Comparison of ENCODE assay signal across 12 cellular contexts in genomic region chr12:112716099-112717093, GRCh38.
DNase-seq lines count a peak whose midpoint lies in the region; ATAC-seq, FAIRE-seq and TF ChIP-seq lines count a peak whose summit lies in the region.
"Had no signal": no experiment of that assay in that cellular context is flagged by ENCODE, and none has a peak within 500 bp of the region (broad histone marks: within the 10 kb centered on the region; RNA-seq: fewer than 3 reads in every experiment).

No MANE protein-coding gene starts in this region.

- CTCF ChIA-PET in GM12878 (lab: Yijun Ruan, JAX), result no interaction called here

- peak; percentile 5 for DNase-seq in DND-41
- DNase-seq in Kasumi-1 (lab: John Stamatoyannopoulos, UW), result peak; percentile 17 to 27
- DNase-seq in GM12878 (ENCODE audit: low read depth, low spot score), result no peak
- DNase-seq in medulla oblongata (ENCODE audit: extremely low spot score), result peak; percentile 19
- no peak for DNase-seq in spleen
- no peak for DNase-seq in tibial artery
- DNase-seq in activated T-cell treated with anti-CD3 and anti-CD28 coated beads, Interleukin-2, amount 50 U/mL, for 48 hours, result no peak
- DNase-seq: activated naive CD8-positive, alpha-beta T cell treated with anti-CD3 and anti-CD28 coated beads, Interleukin-2, amount 10 ng/mL, durations not matched to agents 7 days and 5 days; GOT3; KBM-7; stimulated activated naive CD4-positive, alpha-beta T cell treated with Interleukin-2 at 50 U/mL for 16 hours had no signal

- H3K9me3 ChIP-seq in DND-41 (ENCODE audit: insufficient read depth, low read length, severe bottlenecking), result no peaks in the 10 kb centered on the region
- H3K9me3 ChIP-seq in GM12878 (replicated peaks; ENCODE audit: control insufficient read depth, insufficient read depth, low read length), result no peaks in the 10 kb centered on the region
- no peaks in the 10 kb centered on the region for H3K9me3 ChIP-seq in spleen
- no peaks in the 10 kb centered on the region for H3K9me3 ChIP-seq in tibial artery

- RAD21 ChIA-PET in GM12878 (lab: Charles Lee; ENCODE audit: unreplicated experiment), result no interaction called here

- no peak overlapping the region for H3K9ac ChIP-seq in DND-41 (ENCODE audit: low read depth, low read length)
- H3K9ac ChIP-seq in GM12878 (ENCODE audit: control insufficient read depth, insufficient read depth, low read length), result no peak overlapping the region

- H2AFZ ChIP-seq in DND-41 (ENCODE audit: low read depth, low read length) (no peak overlapping the region), GM12878 (ENCODE audit: control insufficient read depth, low read depth, low read length) (peak overlapping the region; percentile 19)

- no peaks in the 10 kb centered on the region for H4K20me1 ChIP-seq in DND-41 (ENCODE audit: insufficient read depth, low read length)
- no peaks in the 10 kb centered on the region for H4K20me1 ChIP-seq in GM12878 (ENCODE audit: control insufficient read depth, insufficient read depth)

- H3K4me3 ChIP-seq in DND-41 (ENCODE audit: low read depth in 1 of 2, low read length in 2 of 2), result no peak overlapping the region
- H3K4me3 ChIP-seq in GM12878, result no peak overlapping the region
- H3K4me3 ChIP-seq in spleen, result no peak overlapping the region
- H3K4me3 ChIP-seq in tibial artery, result no peak overlapping the region

- H3K79me2 ChIP-seq in DND-41 (ENCODE audit: insufficient read depth, low read length) (no peaks in the 10 kb centered on the region), GM12878 (ENCODE audit: control insufficient read depth, insufficient read depth, low read length) (no peaks in the 10 kb centered on the region)

- H3K4me1 ChIP-seq in DND-41 (ENCODE audit: insufficient read depth, low read length), result no peaks in the 10 kb centered on the region
- H3K4me1 ChIP-seq in GM12878 (ENCODE audit: control insufficient read depth, insufficient read depth, low read length), result no peaks in the 10 kb centered on the region
- no peaks in the 10 kb centered on the region for H3K4me1 ChIP-seq in spleen
- H3K4me1 ChIP-seq in tibial artery, result no peaks in the 10 kb centered on the region

- TF ChIP-seq POLR2A in GM12878 (IDR thresholded peaks at IDR 0.05; ENCODE audit: low read depth, low read length) (no peak), spleen (IDR thresholded peaks at IDR 0.05) (no peak)

- FAIRE-seq in GM12878 (lab: Jason Lieb, UNC), result no peak

- ATAC-seq in DND-41 (ENCODE audit: insufficient read depth, low read depth), result peak; percentile 65; the same call in 2 of the 3 replicates
- peak; percentile 86 for ATAC-seq in GM12878
- no peak for ATAC-seq in HG03039 (IDR thresholded peaks at IDR 0.05; ENCODE audit: unreplicated experiment)

- H3K27ac ChIP-seq in DND-41 (ENCODE audit: low read length) (no peak overlapping the region), GM12878 (ENCODE audit: control insufficient read depth, insufficient read depth) (no peak overlapping the region), spleen (no peak overlapping the region), tibial artery (no peak overlapping the region)

- TF ChIP-seq CTCF in DND-41 (IDR thresholded peaks at IDR 0.05; ENCODE audit: borderline replicate concordance, extremely low read depth, low read length, poor library complexity, severe bottlenecking), result no peak
- no peak for TF ChIP-seq CTCF in GM12878 (IDR thresholded peaks at IDR 0.05 in 2 of 3, conservative IDR thresholded peaks at IDR 0.05 in 1 of 3; ENCODE audit: control insufficient read depth in 2 of 3, extremely low read depth in 1 of 3, insufficient read depth in 1 of 3, low read depth in 3 of 3, low read length in 3 of 3)
- TF ChIP-seq CTCF in spleen (IDR thresholded peaks at IDR 0.05 in 8 of 11, conservative IDR thresholded peaks at IDR 0.05 in 3 of 11), result no peak
- no peak for TF ChIP-seq CTCF in tibial artery (IDR thresholded peaks at IDR 0.05)

- POLR2A ChIA-PET in GM12878 (lab: Charles Lee), result no interaction called here

- no peak for TF ChIP-seq RAD21 in GM12878 (IDR thresholded peaks at IDR 0.05; ENCODE audit: insufficient read depth, low read depth, low read length)

- in situ Hi-C loops in GM12878 (cut with MboI), result no loop called here

- H3K27me3 ChIP-seq in DND-41 (ENCODE audit: insufficient read depth, low read length, poor library complexity) (peaks cover 5% of the 10 kb centered on the region), GM12878 (replicated peaks in 1 of 2; ENCODE audit: control insufficient read depth in 2 of 2, insufficient read depth in 2 of 2, low read length in 1 of 2) (no peaks in the 10 kb centered on the region), spleen (replicated peaks in 1 of 7) (peaks cover 0 to 11% (median 0%) of the 10 kb centered on the region in 7 donors), tibial artery (no peaks in the 10 kb centered on the region)

- SMC1A ChIA-PET in GM12878 (lab: Charles Lee; ENCODE audit: uncharacterized antibody, unreplicated experiment), result no interaction called here

- H3K36me3 ChIP-seq in DND-41 (ENCODE audit: insufficient read depth, low read length), result no peaks in the 10 kb centered on the region
- H3K36me3 ChIP-seq in GM12878 (ENCODE audit: control insufficient read depth in 2 of 2, insufficient read depth in 2 of 2, low read length in 1 of 2), result no peaks in the 10 kb centered on the region
- no peaks in the 10 kb centered on the region for H3K36me3 ChIP-seq in spleen
- no peaks in the 10 kb centered on the region for H3K36me3 ChIP-seq in tibial artery

- no TSS peak for BruUV-seq in GM12878 (replicated peaks; lab: Mats Ljungman, UMichigan)

- no peak overlapping the region for H3K4me2 ChIP-seq in DND-41 (ENCODE audit: insufficient read depth, low read length)
- no peak overlapping the region for H3K4me2 ChIP-seq in GM12878 (ENCODE audit: control insufficient read depth, insufficient read depth)

- WGBS in GM12878 (ENCODE audit: insufficient coverage, insufficient replicate concordance, low lambda C conversion rate, missing lambda C conversion rate), result 54% methylated on average over 11 of the region's 11 CpGs
- WGBS in spleen, 5 donors, result 71 to 76% (median 76%) methylated on average over 11 of the region's 11 CpGs

- intact Hi-C loops in GM12878 (cut with micrococcal nuclease; ENCODE audit: unreplicated experiment) (no loop called here), spleen (cut with DNase I; ENCODE audit: low total_unique reads) (no loop called here), tibial artery (cut with DNase I; ENCODE audit: low total_unique reads) (no loop called here)

- TF ChIP-seq EP300 in GM12878 (IDR thresholded peaks at IDR 0.05; ENCODE audit: borderline replicate concordance in 1 of 2, control insufficient read depth in 1 of 2, low read depth in 2 of 2, low read length in 2 of 2), result no peak

TF ChIP-seq in GM12878, 131 proteins besides CTCF, POLR2A, EP300 and RAD21:
- TF ChIP-seq HCFC1 (IDR thresholded peaks at IDR 0.05; ENCODE audit: low read length) (peak; percentile 72), RAD51 (IDR thresholded peaks at IDR 0.05) (peak; percentile 63; the same call in 1 of the 2 replicates), ZZZ3 (IDR thresholded peaks at IDR 0.05; ENCODE audit: control insufficient read depth, insufficient read length, low read depth) (no peak), ZSCAN29 (IDR thresholded peaks at IDR 0.05) (no peak), SIX5 (IDR thresholded peaks at IDR 0.05; ENCODE audit: low read depth, low read length, severe bottlenecking) (peak; percentile 76), FOS (IDR thresholded peaks at IDR 0.05; ENCODE audit: borderline replicate concordance, extremely low read depth, insufficient read length) (peak; percentile 6), YY1 (IDR thresholded peaks at IDR 0.05; ENCODE audit: low read depth, low read length) (peak; percentile 95)
- TF ChIP-seq, protein P1, sequence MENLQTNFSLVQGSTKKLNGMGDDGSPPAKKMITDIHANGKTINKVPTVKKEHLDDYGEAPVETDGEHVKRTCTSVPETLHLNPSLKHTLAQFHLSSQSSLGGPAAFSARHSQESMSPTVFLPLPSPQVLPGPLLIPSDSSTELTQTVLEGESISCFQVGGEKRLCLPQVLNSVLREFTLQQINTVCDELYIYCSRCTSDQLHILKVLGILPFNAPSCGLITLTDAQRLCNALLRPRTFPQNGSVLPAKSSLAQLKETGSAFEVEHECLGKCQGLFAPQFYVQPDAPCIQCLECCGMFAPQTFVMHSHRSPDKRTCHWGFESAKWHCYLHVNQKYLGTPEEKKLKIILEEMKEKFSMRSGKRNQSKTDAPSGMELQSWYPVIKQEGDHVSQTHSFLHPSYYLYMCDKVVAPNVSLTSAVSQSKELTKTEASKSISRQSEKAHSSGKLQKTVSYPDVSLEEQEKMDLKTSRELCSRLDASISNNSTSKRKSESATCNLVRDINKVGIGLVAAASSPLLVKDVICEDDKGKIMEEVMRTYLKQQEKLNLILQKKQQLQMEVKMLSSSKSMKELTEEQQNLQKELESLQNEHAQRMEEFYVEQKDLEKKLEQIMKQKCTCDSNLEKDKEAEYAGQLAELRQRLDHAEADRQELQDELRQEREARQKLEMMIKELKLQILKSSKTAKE (IDR thresholded peaks at IDR 0.05; ENCODE audit: low read depth, poor library complexity, severe bottlenecking), result no peak
- TF ChIP-seq, protein P2, sequence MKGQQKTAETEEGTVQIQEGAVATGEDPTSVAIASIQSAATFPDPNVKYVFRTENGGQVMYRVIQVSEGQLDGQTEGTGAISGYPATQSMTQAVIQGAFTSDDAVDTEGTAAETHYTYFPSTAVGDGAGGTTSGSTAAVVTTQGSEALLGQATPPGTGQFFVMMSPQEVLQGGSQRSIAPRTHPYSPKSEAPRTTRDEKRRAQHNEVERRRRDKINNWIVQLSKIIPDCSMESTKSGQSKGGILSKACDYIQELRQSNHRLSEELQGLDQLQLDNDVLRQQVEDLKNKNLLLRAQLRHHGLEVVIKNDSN (IDR thresholded peaks at IDR 0.05; ENCODE audit: borderline replicate concordance, extremely low read length, insufficient read depth, low read depth, low read length), result peak; percentile 83
- TF ChIP-seq, protein P3, sequence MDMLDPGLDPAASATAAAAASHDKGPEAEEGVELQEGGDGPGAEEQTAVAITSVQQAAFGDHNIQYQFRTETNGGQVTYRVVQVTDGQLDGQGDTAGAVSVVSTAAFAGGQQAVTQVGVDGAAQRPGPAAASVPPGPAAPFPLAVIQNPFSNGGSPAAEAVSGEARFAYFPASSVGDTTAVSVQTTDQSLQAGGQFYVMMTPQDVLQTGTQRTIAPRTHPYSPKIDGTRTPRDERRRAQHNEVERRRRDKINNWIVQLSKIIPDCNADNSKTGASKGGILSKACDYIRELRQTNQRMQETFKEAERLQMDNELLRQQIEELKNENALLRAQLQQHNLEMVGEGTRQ (IDR thresholded peaks at IDR 0.05; ENCODE audit: borderline replicate concordance, low read depth, low read length), result peak; percentile 71
- TF ChIP-seq, protein P4, sequence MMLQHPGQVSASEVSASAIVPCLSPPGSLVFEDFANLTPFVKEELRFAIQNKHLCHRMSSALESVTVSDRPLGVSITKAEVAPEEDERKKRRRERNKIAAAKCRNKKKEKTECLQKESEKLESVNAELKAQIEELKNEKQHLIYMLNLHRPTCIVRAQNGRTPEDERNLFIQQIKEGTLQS (IDR thresholded peaks at IDR 0.05; ENCODE audit: borderline replicate concordance, extremely low read depth, low read depth, low read length), result peak; percentile 46; the same call in 1 of the 2 replicates

Comparison
In these comparisons a context has a peak if more than half of its experiments do, and no peak if none do; other contexts are left out.
1. DNase-seq: peak in DND-41 (single experiment), Kasumi-1 (2 of 2) and medulla oblongata (single experiment); none in GM12878 (single experiment), spleen (single experiment), tibial artery (0 of 2) and activated T-cell treated with anti-CD3 and anti-CD28 coated beads, Interleukin-2, amount 50 U/mL, for 48 hours (0 of 2).